Comparison of ENCODE assay signal across 8 cellular contexts in genomic region chr9:125650271-125650737, GRCh38. TPM values are rescaled to one million over a fixed set of nuclear protein-coding genes. Genes with fewer than 3 reads are reported as not detected.
DNase-seq lines count a peak whose midpoint lies in the region; ATAC-seq and TF ChIP-seq lines count a peak whose summit lies in the region.

No MANE protein-coding gene starts in this region.

- H4K91ac ChIP-seq in trophoblast cell (ENCODE audit: low read depth, low read length), result no peak overlapping the region

- TF ChIP-seq CTCF in GM12864 (IDR thresholded peaks at IDR 0.05; ENCODE audit: low read depth, low read length, missing control alignments) (no peak), prostate gland (IDR thresholded peaks at IDR 0.05) (no peak)

- intact Hi-C loops in prostate gland (cut with DNase I), result no loop called here

- no peak overlapping the region for H3K23ac ChIP-seq in trophoblast cell (ENCODE audit: low read length)

- H3K4me1 ChIP-seq in trophoblast cell (ENCODE audit: control insufficient read depth in 1 of 2, insufficient read depth in 2 of 2, low read length in 2 of 2) (peaks cover 4% of the 10 kb centered on the region in 2 experiments), prostate gland (replicated peaks) (no peaks in the 10 kb centered on the region)

- WGBS in adipose tissue, 3 donors, result 44 to 70% (median 49%) methylated on average over 3 of the region's 3 CpGs
- WGBS in trophoblast cell (ENCODE audit: extremely low coverage, insufficient coverage, insufficient read length), result no CpG with 5 or more reads among the region's 3 CpGs
- 72% methylated on average over 3 of the region's 3 CpGs for WGBS in prostate gland

- H2BK120ac ChIP-seq in trophoblast cell (ENCODE audit: insufficient read depth, low read length, poor library complexity), result no peak overlapping the region

- H2BK12ac ChIP-seq in trophoblast cell (ENCODE audit: low read length), result no peak overlapping the region

- no peak overlapping the region for H4K8ac ChIP-seq in trophoblast cell (ENCODE audit: low read depth, low read length)

- H3K79me1 ChIP-seq in trophoblast cell (ENCODE audit: low read length), result no peaks in the 10 kb centered on the region

- H3K9ac ChIP-seq in trophoblast cell (ENCODE audit: low read length), result no peak overlapping the region

- H3K18ac ChIP-seq in trophoblast cell (ENCODE audit: low read length), result no peak overlapping the region

- no peaks in the 10 kb centered on the region for H3K36me3 ChIP-seq in trophoblast cell (ENCODE audit: control insufficient read depth in 1 of 2, insufficient read depth in 2 of 2, low read length in 2 of 2)
- H3K36me3 ChIP-seq in prostate gland, result no peaks in the 10 kb centered on the region

- H3K14ac ChIP-seq in trophoblast cell (ENCODE audit: low read length), result no peak overlapping the region

- H3K27ac ChIP-seq in adipose tissue (ENCODE audit: low read depth, low read length) (peak overlapping the region; percentile 1), trophoblast cell (ENCODE audit: low read depth, low read length) (peak overlapping the region; percentile 42), prostate gland (no peak overlapping the region)

- no peak overlapping the region for H3K4ac ChIP-seq in trophoblast cell (ENCODE audit: low read depth, low read length)

- ATAC-seq in GM21515 (IDR thresholded peaks at IDR 0.05; ENCODE audit: unreplicated experiment), result peak; percentile 49

- TF ChIP-seq POLR2A in prostate gland (IDR thresholded peaks at IDR 0.05), result no peak

- H3K4me2 ChIP-seq in trophoblast cell (ENCODE audit: low read length), result no peak overlapping the region

- no peak overlapping the region for H2BK5ac ChIP-seq in trophoblast cell (ENCODE audit: low read depth, low read length, poor library complexity)

- H3K9me3 ChIP-seq in trophoblast cell (ENCODE audit: insufficient read depth, low read depth, low read length), result no peaks in the 10 kb centered on the region
- no peaks in the 10 kb centered on the region for H3K9me3 ChIP-seq in prostate gland

- no peak overlapping the region for H4K12ac ChIP-seq in trophoblast cell (ENCODE audit: low read depth, low read length)

- H2AFZ ChIP-seq in trophoblast cell (ENCODE audit: insufficient read depth, low read length, poor library complexity), result no peak overlapping the region

- no peak overlapping the region for H2AK5ac ChIP-seq in trophoblast cell (ENCODE audit: low read length)

- DNase-seq in GM12864 (ENCODE audit: low read depth), result peak; percentile 88
- DNase-seq in HT1080 (ENCODE audit: low read depth), result peak; percentile 70
- DNase-seq in trophoblast cell, result peak in 1 of 2 donors; percentile 39
- DNase-seq in prostate gland (ENCODE audit: low spot score), result no peak
- DNase-seq in dedifferentiated amniotic fluid mesenchymal stem cell (ENCODE audit: extremely low spot score), result no peak
- no peak for DNase-seq in NCI-H510A treated with DMSO at 0.1 percent for 48 hours (lab: John Stamatoyannopoulos, UW)

- H3K27me3 ChIP-seq in trophoblast cell (ENCODE audit: insufficient read depth, low read length) (no peaks in the 10 kb centered on the region), prostate gland (replicated peaks; ENCODE audit: insufficient read depth) (no peaks in the 10 kb centered on the region)

- H3K4me3 ChIP-seq in GM12864 (ENCODE audit: low read depth, low read length), result no peak overlapping the region; the same call in 1 of the 2 replicates
- no peak overlapping the region for H3K4me3 ChIP-seq in trophoblast cell (ENCODE audit: low read depth, low read length)
- no peak overlapping the region for H3K4me3 ChIP-seq in prostate gland

- no peaks in the 10 kb centered on the region for H3K79me2 ChIP-seq in trophoblast cell (ENCODE audit: control insufficient read depth, insufficient read depth, low read length, poor library complexity)

RNA-seq across cellular contexts. Expression of gene MAPKAP1, which starts 56.7 kb away (rescaled TPM):
- total RNA-seq in HT1080 (2014; rRNA removed; shearing (Covaris generic)), result 194 and 203 TPM in 2 replicates
- 161 and 165 TPM in 2 replicates for polyA plus RNA-seq in HT1080 (2015; cell fraction: cytosol; rRNA removed)
- polyA plus RNA-seq in HT1080 (2015; cell fraction: nucleus; rRNA removed), result 75.1 and 83.1 TPM in 2 replicates
- polyA plus RNA-seq in adipose tissue, result 10 to 100 TPM; 28.1 to 57.0 (median 50.5) TPM
- polyA plus RNA-seq in trophoblast cell (2013), result 64.3 and 64.4 TPM in 2 replicates
- total RNA-seq in prostate gland, result 10 to 100 TPM; 62.4 to 91.2 TPM

Comparison
In these comparisons a context has a peak if more than half of its experiments do, and no peak if none do; other contexts are left out.
1. DNase-seq: peak in GM12864 (single experiment) and HT1080 (single experiment); none in prostate gland (single experiment), dedifferentiated amniotic fluid mesenchymal stem cell (single experiment) and NCI-H510A treated with DMSO at 0.1 percent for 48 hours (single experiment).
2. H3K27ac ChIP-seq: peak in adipose tissue (single experiment) and trophoblast cell (single experiment); none in prostate gland (0 of 2).